In genomic region chr16:75267631-75268264, GRCh38 we compare ENCODE assay signal across 1 cellular context.
A peak's percentile ranks its signal among the peaks of the same experiment; 100 is the strongest.
TF ChIP-seq lines count a peak whose summit lies in the region.

No MANE protein-coding gene starts in this region.

TF ChIP-seq in HepG2, 621 proteins besides CTCF, POLR2A, EP300 and RAD21 (continues in another document):
- TF ChIP-seq ZNF362 (CRISPR knock-in tag; IDR thresholded peaks at IDR 0.05; ENCODE audit: borderline replicate concordance) (no peak; the same call in 1 of the 2 replicates), SATB2 (CRISPR knock-in tag; IDR thresholded peaks at IDR 0.05) (no peak), RAD51 (IDR thresholded peaks at IDR 0.05; ENCODE audit: borderline replicate concordance) (no peak), ZFP36L1 (CRISPR knock-in tag; IDR thresholded peaks at IDR 0.05) (no peak), LCORL (IDR thresholded peaks at IDR 0.05) (no peak), LCORL (CRISPR knock-in tag; IDR thresholded peaks at IDR 0.05) (0 out of 2 replicates have a peak, but pooled peaks have one; percentile 21), DPF2 (CRISPR knock-in tag; IDR thresholded peaks at IDR 0.05; ENCODE audit: borderline replicate concordance, low read depth) (no peak), ZHX2 (IDR thresholded peaks at IDR 0.05; ENCODE audit: low read depth) (no peak), ZHX2 (CRISPR knock-in tag; IDR thresholded peaks at IDR 0.05; ENCODE audit: borderline replicate concordance) (no peak), ZNF691 (CRISPR knock-in tag; IDR thresholded peaks at IDR 0.05; ENCODE audit: borderline replicate concordance, low read depth) (no peak), ZNF713 (CRISPR knock-in tag; IDR thresholded peaks at IDR 0.05) (no peak), SMARCC2 (IDR thresholded peaks at IDR 0.05) (no peak), ZNF678 (CRISPR knock-in tag; IDR thresholded peaks at IDR 0.05) (no peak), REPIN1 (CRISPR knock-in tag; IDR thresholded peaks at IDR 0.05; ENCODE audit: borderline replicate concordance, low read depth) (no peak), CCDC6 (CRISPR knock-in tag; IDR thresholded peaks at IDR 0.05) (no peak), E2F2 (CRISPR knock-in tag; IDR thresholded peaks at IDR 0.05; ENCODE audit: borderline replicate concordance) (no peak), ZNF276 (CRISPR knock-in tag; IDR thresholded peaks at IDR 0.05; ENCODE audit: low read depth) (no peak), CREB1 (IDR thresholded peaks at IDR 0.05) (no peak), CREB1 (CRISPR knock-in tag; IDR thresholded peaks at IDR 0.05) (no peak), HMGA1 (CRISPR knock-in tag; conservative IDR thresholded peaks at IDR 0.05) (no peak), MXI1 (IDR thresholded peaks at IDR 0.05; ENCODE audit: borderline replicate concordance, low read depth, low read length) (peak; percentile 25; the same call in 1 of the 3 replicates), GTF3A (CRISPR knock-in tag; conservative IDR thresholded peaks at IDR 0.05) (no peak; the same call in 1 of the 2 replicates), TCF7L2 (IDR thresholded peaks at IDR 0.05; ENCODE audit: low read depth, low read length) (no peak), SRSF1 (optimal IDR thresholded peaks at IDR 0.05; ENCODE audit: low read depth, low read length) (no peak), ZNF749 (CRISPR knock-in tag; IDR thresholded peaks at IDR 0.05; ENCODE audit: borderline replicate concordance) (no peak), ZEB1 (IDR thresholded peaks at IDR 0.05; ENCODE audit: insufficient replicate concordance, low read depth) (peak; percentile 75), MED13 (CRISPR knock-in tag; IDR thresholded peaks at IDR 0.05) (no peak), HNF4A (CRISPR knock-in tag; IDR thresholded peaks at IDR 0.05) (peak; percentile 50; the same call in 1 of the 2 replicates), ZNF839 (CRISPR knock-in tag; IDR thresholded peaks at IDR 0.05; ENCODE audit: borderline replicate concordance) (no peak), ETV5 (CRISPR knock-in tag; IDR thresholded peaks at IDR 0.05; ENCODE audit: borderline replicate concordance) (no peak), PLRG1 (conservative IDR thresholded peaks at IDR 0.05) (no peak), ZNF430 (CRISPR knock-in tag; IDR thresholded peaks at IDR 0.05) (no peak), SNAPC5 (CRISPR knock-in tag; IDR thresholded peaks at IDR 0.05; ENCODE audit: borderline replicate concordance) (no peak)
- TF ChIP-seq, protein P1, sequence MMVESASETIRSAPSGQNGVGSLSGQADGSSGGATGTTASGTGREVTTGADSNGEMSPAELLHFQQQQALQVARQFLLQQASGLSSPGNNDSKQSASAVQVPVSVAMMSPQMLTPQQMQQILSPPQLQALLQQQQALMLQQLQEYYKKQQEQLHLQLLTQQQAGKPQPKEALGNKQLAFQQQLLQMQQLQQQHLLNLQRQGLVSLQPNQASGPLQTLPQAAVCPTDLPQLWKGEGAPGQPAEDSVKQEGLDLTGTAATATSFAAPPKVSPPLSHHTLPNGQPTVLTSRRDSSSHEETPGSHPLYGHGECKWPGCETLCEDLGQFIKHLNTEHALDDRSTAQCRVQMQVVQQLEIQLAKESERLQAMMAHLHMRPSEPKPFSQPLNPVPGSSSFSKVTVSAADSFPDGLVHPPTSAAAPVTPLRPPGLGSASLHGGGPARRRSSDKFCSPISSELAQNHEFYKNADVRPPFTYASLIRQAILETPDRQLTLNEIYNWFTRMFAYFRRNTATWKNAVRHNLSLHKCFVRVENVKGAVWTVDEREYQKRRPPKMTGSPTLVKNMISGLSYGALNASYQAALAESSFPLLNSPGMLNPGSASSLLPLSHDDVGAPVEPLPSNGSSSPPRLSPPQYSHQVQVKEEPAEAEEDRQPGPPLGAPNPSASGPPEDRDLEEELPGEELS (CRISPR knock-in tag; IDR thresholded peaks at IDR 0.05), result no peak
- TF ChIP-seq, protein P2, sequence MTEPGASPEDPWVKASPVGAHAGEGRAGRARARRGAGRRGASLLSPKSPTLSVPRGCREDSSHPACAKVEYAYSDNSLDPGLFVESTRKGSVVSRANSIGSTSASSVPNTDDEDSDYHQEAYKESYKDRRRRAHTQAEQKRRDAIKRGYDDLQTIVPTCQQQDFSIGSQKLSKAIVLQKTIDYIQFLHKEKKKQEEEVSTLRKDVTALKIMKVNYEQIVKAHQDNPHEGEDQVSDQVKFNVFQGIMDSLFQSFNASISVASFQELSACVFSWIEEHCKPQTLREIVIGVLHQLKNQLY (CRISPR knock-in tag; IDR thresholded peaks at IDR 0.05), result no peak
- TF ChIP-seq, protein P3, sequence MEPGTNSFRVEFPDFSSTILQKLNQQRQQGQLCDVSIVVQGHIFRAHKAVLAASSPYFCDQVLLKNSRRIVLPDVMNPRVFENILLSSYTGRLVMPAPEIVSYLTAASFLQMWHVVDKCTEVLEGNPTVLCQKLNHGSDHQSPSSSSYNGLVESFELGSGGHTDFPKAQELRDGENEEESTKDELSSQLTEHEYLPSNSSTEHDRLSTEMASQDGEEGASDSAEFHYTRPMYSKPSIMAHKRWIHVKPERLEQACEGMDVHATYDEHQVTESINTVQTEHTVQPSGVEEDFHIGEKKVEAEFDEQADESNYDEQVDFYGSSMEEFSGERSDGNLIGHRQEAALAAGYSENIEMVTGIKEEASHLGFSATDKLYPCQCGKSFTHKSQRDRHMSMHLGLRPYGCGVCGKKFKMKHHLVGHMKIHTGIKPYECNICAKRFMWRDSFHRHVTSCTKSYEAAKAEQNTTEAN (CRISPR knock-in tag; conservative IDR thresholded peaks at IDR 0.05), result no peak
- TF ChIP-seq, protein P4, sequence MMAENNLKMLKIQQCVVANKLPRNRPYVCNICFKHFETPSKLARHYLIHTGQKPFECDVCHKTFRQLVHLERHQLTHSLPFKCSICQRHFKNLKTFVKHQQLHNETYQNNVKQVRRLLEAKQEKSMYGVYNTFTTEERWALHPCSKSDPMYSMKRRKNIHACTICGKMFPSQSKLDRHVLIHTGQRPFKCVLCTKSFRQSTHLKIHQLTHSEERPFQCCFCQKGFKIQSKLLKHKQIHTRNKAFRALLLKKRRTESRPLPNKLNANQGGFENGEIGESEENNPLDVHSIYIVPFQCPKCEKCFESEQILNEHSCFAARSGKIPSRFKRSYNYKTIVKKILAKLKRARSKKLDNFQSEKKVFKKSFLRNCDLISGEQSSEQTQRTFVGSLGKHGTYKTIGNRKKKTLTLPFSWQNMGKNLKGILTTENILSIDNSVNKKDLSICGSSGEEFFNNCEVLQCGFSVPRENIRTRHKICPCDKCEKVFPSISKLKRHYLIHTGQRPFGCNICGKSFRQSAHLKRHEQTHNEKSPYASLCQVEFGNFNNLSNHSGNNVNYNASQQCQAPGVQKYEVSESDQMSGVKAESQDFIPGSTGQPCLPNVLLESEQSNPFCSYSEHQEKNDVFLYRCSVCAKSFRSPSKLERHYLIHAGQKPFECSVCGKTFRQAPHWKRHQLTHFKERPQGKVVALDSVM (CRISPR knock-in tag; IDR thresholded peaks at IDR 0.05), result no peak
- TF ChIP-seq, protein P5, sequence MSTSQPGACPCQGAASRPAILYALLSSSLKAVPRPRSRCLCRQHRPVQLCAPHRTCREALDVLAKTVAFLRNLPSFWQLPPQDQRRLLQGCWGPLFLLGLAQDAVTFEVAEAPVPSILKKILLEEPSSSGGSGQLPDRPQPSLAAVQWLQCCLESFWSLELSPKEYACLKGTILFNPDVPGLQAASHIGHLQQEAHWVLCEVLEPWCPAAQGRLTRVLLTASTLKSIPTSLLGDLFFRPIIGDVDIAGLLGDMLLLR (CRISPR knock-in tag; IDR thresholded peaks at IDR 0.05), result no peak
- TF ChIP-seq, protein P6, sequence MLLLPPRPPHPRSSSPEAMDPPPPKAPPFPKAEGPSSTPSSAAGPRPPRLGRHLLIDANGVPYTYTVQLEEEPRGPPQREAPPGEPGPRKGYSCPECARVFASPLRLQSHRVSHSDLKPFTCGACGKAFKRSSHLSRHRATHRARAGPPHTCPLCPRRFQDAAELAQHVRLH (CRISPR knock-in tag; IDR thresholded peaks at IDR 0.05; ENCODE audit: borderline replicate concordance, low read depth), result no peak
